Comparison of ENCODE assay signal across 36 cellular contexts in genomic region chr4:108754327-108754726, GRCh38. TPM values are rescaled to one million over a fixed set of nuclear protein-coding genes. Genes with fewer than 3 reads are reported as not detected.
"Had no signal": no experiment of that assay in that cellular context is flagged by ENCODE, and none has a peak within 500 bp of the region (broad histone marks: within the 10 kb centered on the region; RNA-seq: fewer than 3 reads in every experiment).

No MANE protein-coding gene starts in this region.

- DNase-seq: Karpas-422, Kasumi-1, MG63, MM.1S, MV-4-11, NCI-H1048, NCI-H1092, NCI-H1092 treated with DMSO at 0.1 percent for 48 hours, NCI-H1105, NCI-H1105 treated with DMSO at 0.1 percent for 48 hours, NCI-H1417, NCI-H1417 treated with DMSO at 0.1 percent for 48 hours, NCI-H1436, NCI-H1436 treated with DMSO at 0.1 percent for 48 hours, NCI-H146, NCI-H1694, NCI-H1694 treated with DMSO at 0.1 percent for 48 hours, NCI-H187, NCI-H187 treated with DMSO at 0.1 percent for 48 hours, NCI-H1930, NCI-H2029, NCI-H2029 treated with DMSO at 0.1 percent for 48 hours, NCI-H2081, NCI-H2081 treated with DMSO at 0.1 percent for 48 hours, NCI-H2107, NCI-H2171, NCI-H2171 treated with DMSO at 0.1 percent for 48 hours, NCI-H2227 treated with DMSO at 0.1 percent for 48 hours, NCI-H226, NCI-H345, NCI-H446, NCI-H446 treated with DMSO at 0.1 percent for 48 hours, NCI-H510A had no signal

RNA-seq across cellular contexts. Expression of gene ETNPPL, which starts 8.5 kb away (rescaled TPM):
- total RNA-seq: M059J, MCF 10A, NCI-H460 had no signal
